Comparison of ENCODE assay signal across 23 cellular contexts in genomic region chr3:78494831-78495230, GRCh38.
DNase-seq lines count a peak whose midpoint lies in the region; ATAC-seq and FAIRE-seq lines count a peak whose summit lies in the region.
"Had no signal": no experiment of that assay in that cellular context is flagged by ENCODE, and none has a peak within 500 bp of the region (broad histone marks: within the 10 kb centered on the region; RNA-seq: fewer than 3 reads in every experiment).

No MANE protein-coding gene starts in this region.

- no peak overlapping the region for H3K4me3 Mint-ChIP-seq in activated CD4-positive, alpha-beta T cell treated with anti-CD3 and anti-CD28 coated beads, Interleukin-2, amount 10 ng/mL, durations not matched to agents 24 days and 14 days
- H3K4me3 Mint-ChIP-seq: CD4-positive, CD25-positive, alpha-beta regulatory T cell; H9; T-cell had no signal

- no peaks in the 10 kb centered on the region for H3K27me3 Mint-ChIP-seq in activated CD4-positive, alpha-beta T cell treated with anti-CD3 and anti-CD28 coated beads, Interleukin-2, amount 10 ng/mL, durations not matched to agents 24 days and 14 days
- H3K27me3 Mint-ChIP-seq: CD4-positive, CD25-positive, alpha-beta regulatory T cell; T-cell had no signal

- H3K36me3 Mint-ChIP-seq in activated CD4-positive, alpha-beta T cell treated with anti-CD3 and anti-CD28 coated beads, Interleukin-2, amount 10 ng/mL, durations not matched to agents 24 days and 14 days (ENCODE audit: low read depth), result no peaks in the 10 kb centered on the region
- H3K36me3 Mint-ChIP-seq: CD4-positive, CD25-positive, alpha-beta regulatory T cell; T-cell had no signal

- H3K9me3 Mint-ChIP-seq in activated CD4-positive, alpha-beta T cell treated with anti-CD3 and anti-CD28 coated beads, Interleukin-2, amount 10 ng/mL, durations not matched to agents 24 days and 14 days, result peaks cover 4% of the 10 kb centered on the region

- no peak for FAIRE-seq in GM19239 (lab: Jason Lieb, UNC)
- FAIRE-seq: GM12878, K562 had no signal

- ATAC-seq in GM18498 (IDR thresholded peaks at IDR 0.05; ENCODE audit: unreplicated experiment), result no peak
- ATAC-seq: GM12878, K562, Panc1, T-cell had no signal

- H3K27ac Mint-ChIP-seq in activated CD4-positive, alpha-beta T cell treated with anti-CD3 and anti-CD28 coated beads, Interleukin-2, amount 10 ng/mL, durations not matched to agents 24 days and 14 days, result no peak overlapping the region
- H3K27ac Mint-ChIP-seq: CD4-positive, CD25-positive, alpha-beta regulatory T cell; H9; T-cell had no signal

- H3K4me1 Mint-ChIP-seq in activated CD4-positive, alpha-beta T cell treated with anti-CD3 and anti-CD28 coated beads, Interleukin-2, amount 10 ng/mL, durations not matched to agents 24 days and 14 days, result no peaks in the 10 kb centered on the region
- H3K4me1 Mint-ChIP-seq: CD4-positive, CD25-positive, alpha-beta regulatory T cell; T-cell had no signal

- intact Hi-C loops in activated CD4-positive, alpha-beta T cell treated with anti-CD3 and anti-CD28 coated beads, Interleukin-2, amount 10 ng/mL, durations not matched to agents 24 days and 14 days (cut with micrococcal nuclease), result no loop called here

- DNase-seq in NCI-H524 (lab: John Stamatoyannopoulos, UW) (peak; percentile 2 to 65), NCI-H524 treated with DMSO at 0.1 percent for 48 hours (lab: John Stamatoyannopoulos, UW) (no peak), NCI-H446 (lab: John Stamatoyannopoulos, UW) (peak; percentile 69 to 95), cerebellum (ENCODE audit: low spot score) (peak; percentile 40), GM19239 (ENCODE audit: insufficient read length, low spot score) (no peak)
- no peak for DNase-seq in activated CD4-positive, alpha-beta T cell treated with anti-CD3 and anti-CD28 coated beads, Interleukin-2, amount 10 ng/mL, durations not matched to agents 24 days and 14 days
- DNase-seq: 8988T; ACHN; CD4-positive, CD25-positive, alpha-beta regulatory T cell; GDM1; H9; Kasumi-1; NCI-H1105 treated with DMSO at 0.1 percent for 48 hours; NCI-H146; NCI-H2029 treated with DMSO at 0.1 percent for 48 hours; NCI-H226; NCI-H526 treated with DMSO at 0.1 percent for 48 hours; SHP77; T-cell had no signal

Comparison
In these comparisons a context has a peak if more than half of its experiments do, and no peak if none do; other contexts are left out.
1. DNase-seq: peak in NCI-H524 (2 of 2), NCI-H446 (2 of 2) and cerebellum (single experiment); none in NCI-H524 treated with DMSO at 0.1 percent for 48 hours (single experiment), activated CD4-positive, alpha-beta T cell treated with anti-CD3 and anti-CD28 coated beads, Interleukin-2, amount 10 ng/mL, durations not matched to agents 24 days and 14 days (single experiment) and GM19239 (single experiment).